Comparison of ENCODE assay signal across 8 cellular contexts in the genomic region with DNA sequence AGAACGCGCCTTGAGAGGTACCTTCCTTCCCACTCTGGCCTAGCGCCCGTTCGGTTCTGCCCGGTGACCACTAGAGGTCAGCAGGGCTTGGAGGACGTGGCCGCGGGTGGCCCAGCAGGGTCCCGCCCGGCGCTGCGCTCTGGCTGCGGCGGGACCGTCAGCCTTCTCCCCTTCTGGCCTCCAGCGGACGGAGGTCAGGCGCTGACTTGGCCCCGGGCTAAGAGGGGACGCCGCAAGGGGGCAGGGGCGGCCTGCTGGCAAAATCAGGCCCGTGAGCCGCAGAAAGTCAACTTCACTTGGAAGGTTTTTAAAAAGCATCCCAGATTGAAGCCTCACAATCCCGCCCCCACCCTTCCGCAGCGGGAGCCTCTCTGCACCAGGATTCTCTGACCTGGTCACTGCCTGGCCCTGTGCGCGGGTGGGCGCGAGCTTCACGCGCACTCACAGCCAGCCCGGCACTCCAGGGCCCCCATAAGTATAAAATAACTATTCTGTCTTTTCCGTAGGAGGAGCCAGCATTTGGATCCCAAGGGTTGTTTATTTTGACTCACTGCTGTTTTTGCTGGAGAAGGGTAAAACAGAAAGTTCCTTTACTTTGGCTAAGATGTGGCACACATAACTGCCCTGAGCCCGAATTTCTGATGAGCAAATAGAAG. TPM values are rescaled to one million over a fixed set of nuclear protein-coding genes. Genes with fewer than 3 reads are reported as not detected.
A peak's percentile ranks its signal among the peaks of the same experiment; 100 is the strongest.
DNase-seq lines count a peak whose midpoint lies in the region; ATAC-seq and TF ChIP-seq lines count a peak whose summit lies in the region.

No MANE protein-coding gene starts in this region.

- H3K27me3 ChIP-seq in HUES6 (ENCODE audit: control insufficient read depth, insufficient read depth, low read length) = peaks cover 6% of the 10 kb centered on the region; the same call in 1 of the 2 replicates

- H3K36me3 ChIP-seq in HUES6 (ENCODE audit: control insufficient read depth, insufficient read depth, low read length) = no peaks in the 10 kb centered on the region

- H3K4me1 ChIP-seq in HUES6 (ENCODE audit: control insufficient read depth, insufficient read depth, low read length) = no peaks in the 10 kb centered on the region; the same call in 1 of the 2 replicates

- H3K27ac Mint-ChIP-seq in CD14-positive monocyte (no peak overlapping the region), T-cell (no peak overlapping the region)

- intact Hi-C loops in CD14-positive monocyte (cut with micrococcal nuclease) = loop anchor here (1.0 to 5.0 kb wide), 4 partner anchors 141 to 225 kb away; no protein-coding TSS in a partner anchor

- H3K27me3 Mint-ChIP-seq in CD14-positive monocyte (ENCODE audit: low read depth in 3 of 3) (peaks cover 8 to 11% (median 9%) of the 10 kb centered on the region in 3 donors), T-cell (peaks cover 7 to 8% of the 10 kb centered on the region in 2 donors)

- POLR2A ChIA-PET in T-cell (lab: Charles Lee) = no interaction called here

- H3K9ac ChIP-seq in HUES6 (ENCODE audit: low read length) = no peak overlapping the region

- no peaks in the 10 kb centered on the region for H3K36me3 Mint-ChIP-seq in CD14-positive monocyte
- H3K36me3 Mint-ChIP-seq in T-cell = no peaks in the 10 kb centered on the region

- no peaks in the 10 kb centered on the region for H3K9me3 ChIP-seq in HUES6 (ENCODE audit: control insufficient read depth, insufficient read depth, low read depth, low read length)

- ATAC-seq in T-cell (replicated peaks in 1 of 4) = peak; percentile 73 to 86 (median 80)

- CTCF ChIA-PET in T-cell (lab: Charles Lee) = interaction anchor here (0.6 to 4.3 kb wide), 10 partner anchors 12 to 251 kb away, joined by 3 to 40 read pairs (median 3); no protein-coding TSS in a partner anchor

- H3K4me3 ChIP-seq in HUES6 (ENCODE audit: low read depth, low read length) = peak overlapping the region; percentile 32

- H3K4me1 Mint-ChIP-seq in CD14-positive monocyte (peaks cover 25% of the 10 kb centered on the region), T-cell (peaks cover 4 to 7% (median 5%) of the 10 kb centered on the region in 3 donors)

- DNase-seq in CD14-positive monocyte (ENCODE audit: low spot score) = peak; percentile 66
- DNase-seq in T-cell = peak in 33 of 34 experiments; percentile 8 to 66 (median 38)
- DNase-seq in astrocyte of the hippocampus (ENCODE audit: low read depth, low spot score) = peak; percentile 87
- peak; percentile 48 for DNase-seq in hepatic stellate cell (ENCODE audit: low spot score)
- DNase-seq in putamen (ENCODE audit: low spot score) = peak; percentile 56
- DNase-seq in NCI-H128 (lab: John Stamatoyannopoulos, UW; ENCODE audit: unreplicated experiment) = no peak
- no peak for DNase-seq in NCI-H187 (lab: John Stamatoyannopoulos, UW)

- H3K4me3 Mint-ChIP-seq in CD14-positive monocyte (peak overlapping the region; percentile 31 to 71), T-cell (peak overlapping the region; percentile 2 to 35 (median 22))

- peak; percentile 89 for TF ChIP-seq CTCF in CD14-positive monocyte (IDR thresholded peaks at IDR 0.05)

- no peaks in the 10 kb centered on the region for H3K9me3 Mint-ChIP-seq in CD14-positive monocyte
- H3K9me3 Mint-ChIP-seq in T-cell = no peaks in the 10 kb centered on the region

- no peak overlapping the region for H3K27ac ChIP-seq in HUES6 (ENCODE audit: low read depth, low read length)

RNA-seq across cellular contexts. Expression of a gene that starts 23.2 kb away (rescaled TPM):
- 1 to 10 TPM; 4.1 to 8.3 TPM for polyA plus RNA-seq in CD14-positive monocyte
- 10 to 100 TPM in 3 of 5 donors, 1 to 10 TPM in 2; 8.3 to 20.5 (median 12.4) TPM for total RNA-seq in T-cell

Comparison
In these comparisons a context has a peak if more than half of its experiments do, and no peak if none do; other contexts are left out.
1. DNase-seq: peak in CD14-positive monocyte (single experiment), T-cell (33 of 34), astrocyte of the hippocampus (single experiment), hepatic stellate cell (single experiment) and putamen (single experiment); none in NCI-H128 (single experiment) and NCI-H187 (0 of 2).